Comparison of ENCODE assay signal across 19 cellular contexts in the genomic region with DNA sequence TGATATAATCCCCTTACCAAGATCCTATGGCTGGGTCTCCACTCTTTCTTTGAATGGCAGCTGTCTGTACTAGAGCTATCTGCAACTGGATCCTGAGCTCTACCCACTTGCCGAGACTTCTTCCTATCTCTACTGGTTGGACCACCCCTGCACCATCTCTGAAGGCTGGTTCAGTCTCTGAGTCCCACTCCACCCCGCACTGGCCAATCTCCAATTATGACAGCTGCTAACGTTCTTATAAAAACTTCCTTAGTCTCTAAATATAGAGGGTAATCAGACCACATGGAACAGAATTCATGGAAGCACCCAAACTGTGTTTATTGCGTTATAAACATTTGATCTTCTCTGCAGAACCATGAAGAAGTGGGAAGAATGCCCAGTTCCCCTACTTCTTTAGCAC.
A peak's percentile ranks its signal among the peaks of the same experiment; 100 is the strongest.
DNase-seq lines count a peak whose midpoint lies in the region; ATAC-seq and TF ChIP-seq lines count a peak whose summit lies in the region.
"Had no signal": no experiment of that assay in that cellular context is flagged by ENCODE, and none has a peak within 500 bp of the region (broad histone marks: within the 10 kb centered on the region; RNA-seq: fewer than 3 reads in every experiment).

No MANE protein-coding gene starts in this region.

- no peak for TF ChIP-seq CTCF in tibial artery (IDR thresholded peaks at IDR 0.05)

- no peak overlapping the region for H2AK5ac ChIP-seq in mesendoderm (ENCODE audit: low read length)

- H3K27ac ChIP-seq in mesendoderm (ENCODE audit: low read depth, low read length) = peak overlapping the region; percentile 74
- peak overlapping the region; percentile 14 to 50 for H3K27ac ChIP-seq in tibial artery
- H3K27ac ChIP-seq: 22Rv1 had no signal

- peak overlapping the region; percentile 43 for H3K56ac ChIP-seq in mesendoderm (ENCODE audit: low read length)

- H3K9ac ChIP-seq in mesendoderm (ENCODE audit: low read length) = no peak overlapping the region

- no peak overlapping the region for H4K5ac ChIP-seq in mesendoderm (ENCODE audit: low read length)

- H2BK15ac ChIP-seq in mesendoderm (replicated peaks; ENCODE audit: low read depth) = no peak overlapping the region

- ATAC-seq in HG03442 (IDR thresholded peaks at IDR 0.05; ENCODE audit: unreplicated experiment) (no peak), GM21737 (IDR thresholded peaks at IDR 0.05; ENCODE audit: unreplicated experiment) (no peak)
- ATAC-seq: activated T-cell treated with anti-CD3 and anti-CD28 coated beads, Interleukin-2, amount 50 U/mL, for 4 hours had no signal

- H3K36me3 ChIP-seq in mesendoderm (ENCODE audit: control insufficient read depth, insufficient read depth, low read length) (no peaks in the 10 kb centered on the region), tibial artery (no peaks in the 10 kb centered on the region)

- H3K4me3 ChIP-seq in mesendoderm (ENCODE audit: low read length) (no peak overlapping the region), tibial artery (no peak overlapping the region)

- no peaks in the 10 kb centered on the region for H3K79me2 ChIP-seq in mesendoderm (ENCODE audit: control insufficient read depth, insufficient read depth, low read length)

- H3K18ac ChIP-seq in mesendoderm (ENCODE audit: low read length) = peak overlapping the region; percentile 86

- H3K4me2 ChIP-seq in mesendoderm (ENCODE audit: low read length) = no peak overlapping the region

- DNase-seq in DMS 273 (lab: John Stamatoyannopoulos, UW; ENCODE audit: unreplicated experiment) (peak; percentile 52), DMS 273 treated with DMSO at 0.1 percent for 48 hours (lab: John Stamatoyannopoulos, UW) (no peak), dermis blood vessel endothelial cell (peak; percentile 39), mesendoderm (no peak), tibial artery (no peak), NCI-H1417 (lab: John Stamatoyannopoulos, UW) (no peak)
- DNase-seq: activated CD4-positive, alpha-beta memory T cell treated with anti-CD3 and anti-CD28 coated beads, Interleukin-2, amount 10 ng/mL, durations not matched to agents 7 days and 5 days; activated T-cell treated with anti-CD3 and anti-CD28 coated beads, Interleukin-2, amount 50 U/mL, for 4 hours; C1 segment of cervical spinal cord; hippocampal formation; KG1; kidney; NCI-H1092; NCI-H2171; stimulated activated CD4-positive, alpha-beta T cell treated with anti-CD3 and anti-CD28 coated beads, Interleukin-2, amount 100 ng/mL, for 48 hours; substantia nigra had no signal

- H3K4me1 ChIP-seq in mesendoderm (ENCODE audit: control insufficient read depth, low read depth, low read length) (peaks cover 3% of the 10 kb centered on the region), tibial artery (peaks cover 0 to 39% (median 13%) of the 10 kb centered on the region in 4 donors)

- intact Hi-C loops in tibial artery (cut with DNase I; ENCODE audit: low total_unique reads) = no loop called here

- H2BK5ac ChIP-seq in mesendoderm (ENCODE audit: low read length) = no peak overlapping the region

- H4K8ac ChIP-seq in mesendoderm (ENCODE audit: low read depth, low read length) = no peak overlapping the region

- H3K23ac ChIP-seq in mesendoderm (ENCODE audit: low read length) = no peak overlapping the region

- H3K9me3 ChIP-seq in tibial artery = no peaks in the 10 kb centered on the region

- no peak overlapping the region for H3K4ac ChIP-seq in mesendoderm (ENCODE audit: low read depth, low read length)

- no peak overlapping the region for H2BK120ac ChIP-seq in mesendoderm (ENCODE audit: low read depth, low read length)

- no CpG with 5 or more reads among the region's 4 CpGs for WGBS in mesendoderm (ENCODE audit: extremely low coverage, insufficient coverage, low lambda C conversion rate)

- H3K27me3 ChIP-seq in mesendoderm (ENCODE audit: insufficient read depth, low read length, poor library complexity) = no peaks in the 10 kb centered on the region
- no peaks in the 10 kb centered on the region for H3K27me3 ChIP-seq in tibial artery

- H3K79me1 ChIP-seq in mesendoderm (ENCODE audit: low read length) = no peaks in the 10 kb centered on the region

Comparison
In these comparisons a context has a peak if more than half of its experiments do, and no peak if none do; other contexts are left out.
1. DNase-seq: peak in DMS 273 (single experiment) and dermis blood vessel endothelial cell (single experiment); none in DMS 273 treated with DMSO at 0.1 percent for 48 hours (single experiment), mesendoderm (single experiment), tibial artery (0 of 2) and NCI-H1417 (0 of 3).